ENCODE assay signal across 1 cellular context in the genomic region with DNA sequence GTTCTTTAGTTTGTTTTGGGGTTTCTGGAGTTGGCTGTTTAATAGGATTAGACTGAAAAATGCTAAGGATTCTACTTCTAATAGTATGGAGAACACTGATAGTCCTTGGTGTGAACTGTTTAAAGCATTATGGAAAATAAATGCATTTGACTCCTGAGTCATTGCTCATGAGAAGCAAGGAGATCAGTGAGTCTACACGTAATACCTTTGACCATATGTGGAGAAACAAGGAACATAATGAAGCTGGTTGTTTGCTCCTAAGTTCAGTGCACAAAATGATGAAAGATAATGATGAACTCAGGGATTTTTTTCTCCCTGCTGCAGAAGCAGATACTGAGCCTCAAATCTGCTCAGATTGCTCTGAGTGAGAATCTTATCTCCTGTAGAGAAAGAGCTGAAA.
TF ChIP-seq lines count a peak whose summit lies in the region.

No MANE protein-coding gene starts in this region.

TF ChIP-seq in GM23338, 12 proteins besides CTCF, POLR2A, EP300 and RAD21 (continued from another document):
- TF ChIP-seq, protein P1, sequence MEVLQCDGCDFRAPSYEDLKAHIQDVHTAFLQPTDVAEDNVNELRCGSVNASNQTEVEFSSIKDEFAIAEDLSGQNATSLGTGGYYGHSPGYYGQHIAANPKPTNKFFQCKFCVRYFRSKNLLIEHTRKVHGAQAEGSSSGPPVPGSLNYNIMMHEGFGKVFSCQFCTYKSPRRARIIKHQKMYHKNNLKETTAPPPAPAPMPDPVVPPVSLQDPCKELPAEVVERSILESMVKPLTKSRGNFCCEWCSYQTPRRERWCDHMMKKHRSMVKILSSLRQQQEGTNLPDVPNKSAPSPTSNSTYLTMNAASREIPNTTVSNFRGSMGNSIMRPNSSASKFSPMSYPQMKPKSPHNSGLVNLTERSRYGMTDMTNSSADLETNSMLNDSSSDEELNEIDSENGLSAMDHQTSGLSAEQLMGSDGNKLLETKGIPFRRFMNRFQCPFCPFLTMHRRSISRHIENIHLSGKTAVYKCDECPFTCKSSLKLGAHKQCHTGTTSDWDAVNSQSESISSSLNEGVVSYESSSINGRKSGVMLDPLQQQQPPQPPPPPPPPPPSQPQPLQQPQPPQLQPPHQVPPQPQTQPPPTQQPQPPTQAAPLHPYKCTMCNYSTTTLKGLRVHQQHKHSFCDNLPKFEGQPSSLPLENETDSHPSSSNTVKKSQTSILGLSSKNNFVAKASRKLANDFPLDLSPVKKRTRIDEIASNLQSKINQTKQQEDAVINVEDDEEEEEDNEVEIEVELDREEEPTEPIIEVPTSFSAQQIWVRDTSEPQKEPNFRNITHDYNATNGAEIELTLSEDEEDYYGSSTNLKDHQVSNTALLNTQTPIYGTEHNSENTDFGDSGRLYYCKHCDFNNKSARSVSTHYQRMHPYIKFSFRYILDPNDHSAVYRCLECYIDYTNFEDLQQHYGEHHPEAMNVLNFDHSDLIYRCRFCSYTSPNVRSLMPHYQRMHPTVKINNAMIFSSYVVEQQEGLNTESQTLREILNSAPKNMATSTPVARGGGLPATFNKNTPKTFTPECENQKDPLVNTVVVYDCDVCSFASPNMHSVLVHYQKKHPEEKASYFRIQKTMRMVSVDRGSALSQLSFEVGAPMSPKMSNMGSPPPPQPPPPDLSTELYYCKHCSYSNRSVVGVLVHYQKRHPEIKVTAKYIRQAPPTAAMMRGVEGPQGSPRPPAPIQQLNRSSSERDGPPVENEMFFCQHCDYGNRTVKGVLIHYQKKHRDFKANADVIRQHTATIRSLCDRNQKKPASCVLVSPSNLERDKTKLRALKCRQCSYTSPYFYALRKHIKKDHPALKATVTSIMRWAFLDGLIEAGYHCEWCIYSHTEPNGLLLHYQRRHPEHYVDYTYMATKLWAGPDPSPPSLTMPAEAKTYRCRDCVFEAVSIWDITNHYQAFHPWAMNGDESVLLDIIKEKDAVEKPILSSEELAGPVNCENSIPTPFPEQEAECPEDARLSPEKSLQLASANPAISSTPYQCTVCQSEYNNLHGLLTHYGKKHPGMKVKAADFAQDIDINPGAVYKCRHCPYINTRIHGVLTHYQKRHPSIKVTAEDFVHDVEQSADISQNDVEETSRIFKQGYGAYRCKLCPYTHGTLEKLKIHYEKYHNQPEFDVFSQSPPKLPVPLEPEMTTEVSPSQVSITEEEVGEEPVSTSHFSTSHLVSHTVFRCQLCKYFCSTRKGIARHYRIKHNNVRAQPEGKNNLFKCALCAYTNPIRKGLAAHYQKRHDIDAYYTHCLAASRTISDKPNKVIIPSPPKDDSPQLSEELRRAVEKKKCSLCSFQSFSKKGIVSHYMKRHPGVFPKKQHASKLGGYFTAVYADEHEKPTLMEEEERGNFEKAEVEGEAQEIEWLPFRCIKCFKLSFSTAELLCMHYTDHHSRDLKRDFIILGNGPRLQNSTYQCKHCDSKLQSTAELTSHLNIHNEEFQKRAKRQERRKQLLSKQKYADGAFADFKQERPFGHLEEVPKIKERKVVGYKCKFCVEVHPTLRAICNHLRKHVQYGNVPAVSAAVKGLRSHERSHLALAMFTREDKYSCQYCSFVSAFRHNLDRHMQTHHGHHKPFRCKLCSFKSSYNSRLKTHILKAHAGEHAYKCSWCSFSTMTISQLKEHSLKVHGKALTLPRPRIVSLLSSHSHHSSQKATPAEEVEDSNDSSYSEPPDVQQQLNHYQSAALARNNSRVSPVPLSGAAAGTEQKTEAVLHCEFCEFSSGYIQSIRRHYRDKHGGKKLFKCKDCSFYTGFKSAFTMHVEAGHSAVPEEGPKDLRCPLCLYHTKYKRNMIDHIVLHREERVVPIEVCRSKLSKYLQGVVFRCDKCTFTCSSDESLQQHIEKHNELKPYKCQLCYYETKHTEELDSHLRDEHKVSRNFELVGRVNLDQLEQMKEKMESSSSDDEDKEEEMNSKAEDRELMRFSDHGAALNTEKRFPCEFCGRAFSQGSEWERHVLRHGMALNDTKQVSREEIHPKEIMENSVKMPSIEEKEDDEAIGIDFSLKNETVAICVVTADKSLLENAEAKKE (CRISPR knock-in tag; IDR thresholded peaks at IDR 0.05), result no peak
- TF ChIP-seq JUNB (IDR thresholded peaks at IDR 0.05; ENCODE audit: unreplicated experiment), result no peak
